31 cellular contexts compared by ENCODE assay signal in the genomic region with DNA sequence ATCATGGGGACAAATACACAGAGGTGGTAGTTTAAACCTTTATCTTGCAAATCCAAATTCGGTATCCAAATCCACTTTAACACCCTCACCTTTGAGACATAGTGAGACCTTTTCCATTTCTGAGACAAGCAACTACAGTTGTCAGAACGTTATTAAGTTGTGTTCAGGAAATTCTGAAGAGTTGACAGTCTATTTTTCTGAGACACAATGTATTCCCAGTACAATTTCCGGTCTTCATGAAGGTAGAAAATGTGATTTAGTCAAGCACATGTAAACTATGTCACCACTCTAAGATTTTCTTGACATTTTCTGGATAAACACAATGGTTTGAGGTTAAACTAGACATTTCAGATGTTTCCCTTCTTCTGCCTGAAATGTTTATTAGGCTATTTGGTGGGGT. TPM values are rescaled to one million over a fixed set of nuclear protein-coding genes. Genes with fewer than 3 reads are reported as not detected.
"Had no signal": no experiment of that assay in that cellular context is flagged by ENCODE, and none has a peak within 500 bp of the region (broad histone marks: within the 10 kb centered on the region; RNA-seq: fewer than 3 reads in every experiment).

No MANE protein-coding gene starts in this region.

- H3K27me3 Mint-ChIP-seq: activated CD4-positive, alpha-beta memory T cell treated with anti-CD3 and anti-CD28 coated beads for 36 hours; activated CD4-positive, alpha-beta T cell treated with anti-CD3 and anti-CD28 coated beads for 36 hours; activated CD4-positive, alpha-beta T cell treated with anti-CD3 and anti-CD28 coated beads, Interleukin-2, amount 10 ng/mL, durations not matched to agents 24 days and 14 days; activated CD8-positive, alpha-beta memory T cell treated with anti-CD3 and anti-CD28 coated beads, Interleukin-2, amount 10 ng/mL, durations not matched to agents 7 days and 5 days; activated naive CD4-positive, alpha-beta T cell treated with anti-CD3 and anti-CD28 coated beads, Interleukin-2, amount 10 ng/mL, durations not matched to agents 7 days and 5 days; activated naive CD8-positive, alpha-beta T cell treated with anti-CD3 and anti-CD28 coated beads, Interleukin-2, amount 10 ng/mL, durations not matched to agents 7 days and 5 days; central memory CD8-positive, alpha-beta T cell; dendritic cell treated with granulocyte-macrophage colony-stimulating factor and Interleukin-4, amounts not matched to agents 40 ng/mL and 50 ng/mL, for 4 days had no signal

- H3K27ac Mint-ChIP-seq: activated CD4-positive, alpha-beta memory T cell treated with anti-CD3 and anti-CD28 coated beads for 36 hours; activated CD4-positive, alpha-beta T cell treated with anti-CD3 and anti-CD28 coated beads for 36 hours; activated CD4-positive, alpha-beta T cell treated with anti-CD3 and anti-CD28 coated beads, Interleukin-2, amount 10 ng/mL, durations not matched to agents 24 days and 14 days; activated CD8-positive, alpha-beta memory T cell treated with anti-CD3 and anti-CD28 coated beads, Interleukin-2, amount 10 ng/mL, durations not matched to agents 7 days and 5 days; activated CD8-positive, alpha-beta T cell treated with anti-CD3 and anti-CD28 coated beads, Interleukin-2, amount 10 ng/mL, durations not matched to agents 7 days and 5 days; activated naive CD4-positive, alpha-beta T cell treated with anti-CD3 and anti-CD28 coated beads, Interleukin-2, amount 10 ng/mL, durations not matched to agents 7 days and 5 days; activated naive CD4-positive, alpha-beta T cell treated with anti-CD3 and anti-CD28 coated beads, Interleukin-2, amount 50 U/mL, for 72 hours; activated naive CD8-positive, alpha-beta T cell treated with anti-CD3 and anti-CD28 coated beads, Interleukin-2, amount 10 ng/mL, durations not matched to agents 7 days and 5 days; dendritic cell treated with granulocyte-macrophage colony-stimulating factor and Interleukin-4, amounts not matched to agents 40 ng/mL and 50 ng/mL, for 4 days; endodermal cell had no signal

- H3K4me3 Mint-ChIP-seq: activated CD4-positive, alpha-beta memory T cell treated with anti-CD3 and anti-CD28 coated beads for 36 hours; activated CD4-positive, alpha-beta T cell treated with anti-CD3 and anti-CD28 coated beads for 36 hours; activated CD4-positive, alpha-beta T cell treated with anti-CD3 and anti-CD28 coated beads, Interleukin-2, amount 10 ng/mL, durations not matched to agents 24 days and 14 days; activated CD8-positive, alpha-beta memory T cell treated with anti-CD3 and anti-CD28 coated beads, Interleukin-2, amount 10 ng/mL, durations not matched to agents 7 days and 5 days; activated CD8-positive, alpha-beta T cell treated with anti-CD3 and anti-CD28 coated beads, Interleukin-2, amount 10 ng/mL, durations not matched to agents 7 days and 5 days; activated naive CD4-positive, alpha-beta T cell treated with anti-CD3 and anti-CD28 coated beads, Interleukin-2, amount 10 ng/mL, durations not matched to agents 7 days and 5 days; activated naive CD8-positive, alpha-beta T cell treated with anti-CD3 and anti-CD28 coated beads, Interleukin-2, amount 10 ng/mL, durations not matched to agents 7 days and 5 days; central memory CD8-positive, alpha-beta T cell; dendritic cell treated with granulocyte-macrophage colony-stimulating factor and Interleukin-4, amounts not matched to agents 40 ng/mL and 50 ng/mL, for 4 days; endodermal cell had no signal

- H3K27ac ChIP-seq: ascending aorta, brain microvascular endothelial cell, coronary artery, dorsolateral prefrontal cortex, gastrocnemius medialis had no signal

- H3K9me3 Mint-ChIP-seq: activated CD4-positive, alpha-beta memory T cell treated with anti-CD3 and anti-CD28 coated beads for 36 hours; activated CD4-positive, alpha-beta T cell treated with anti-CD3 and anti-CD28 coated beads, Interleukin-2, amount 10 ng/mL, durations not matched to agents 24 days and 14 days; activated naive CD4-positive, alpha-beta T cell treated with anti-CD3 and anti-CD28 coated beads, Interleukin-2, amount 10 ng/mL, durations not matched to agents 7 days and 5 days; activated naive CD8-positive, alpha-beta T cell treated with anti-CD3 and anti-CD28 coated beads, Interleukin-2, amount 10 ng/mL, durations not matched to agents 7 days and 5 days; dendritic cell treated with granulocyte-macrophage colony-stimulating factor and Interleukin-4, amounts not matched to agents 40 ng/mL and 50 ng/mL, for 4 days; endodermal cell had no signal

- DNase-seq: activated CD4-positive, alpha-beta memory T cell treated with anti-CD3 and anti-CD28 coated beads for 36 hours; activated CD4-positive, alpha-beta T cell treated with anti-CD3 and anti-CD28 coated beads for 36 hours; activated CD4-positive, alpha-beta T cell treated with anti-CD3 and anti-CD28 coated beads, Interleukin-2, amount 10 ng/mL, durations not matched to agents 24 days and 14 days; activated CD4-positive, CD25-positive, alpha-beta regulatory T cell; activated CD4-positive, CD25-positive, alpha-beta regulatory T cell treated with anti-CD3 and anti-CD28 coated beads, Interleukin-2, amount 50 U/mL, for 72 hours; activated CD8-positive, alpha-beta memory T cell treated with anti-CD3 and anti-CD28 coated beads, Interleukin-2, amount 10 ng/mL, durations not matched to agents 7 days and 5 days; activated CD8-positive, alpha-beta memory T cell treated with anti-CD3 and anti-CD28 coated beads, Interleukin-2, amount 50 U/mL, for 4 hours; activated CD8-positive, alpha-beta T cell treated with anti-CD3 and anti-CD28 coated beads, Interleukin-2, amount 10 ng/mL, durations not matched to agents 7 days and 5 days; activated gamma-delta T cell; activated naive CD4-positive, alpha-beta T cell; activated naive CD4-positive, alpha-beta T cell treated with anti-CD3 and anti-CD28 coated beads, Interleukin-2, amount 10 ng/mL, durations not matched to agents 7 days and 5 days; activated naive CD8-positive, alpha-beta T cell treated with anti-CD3 and anti-CD28 coated beads, Interleukin-2, amount 10 ng/mL, durations not matched to agents 7 days and 5 days; activated T-cell treated with anti-CD3 and anti-CD28 coated beads, Interleukin-2, amount 50 U/mL, for 1 hour; activated T-cell treated with anti-CD3 and anti-CD28 coated beads, Interleukin-2, amount 50 U/mL, for 48 hours; brain microvascular endothelial cell; dorsolateral prefrontal cortex; effector memory CD4-positive, alpha-beta T cell; endodermal cell; foreskin fibroblast; gastrocnemius medialis; glutamatergic neuron; T-helper 2 cell had no signal

- ATAC-seq: activated CD4-positive, alpha-beta T cell treated with anti-CD3 and anti-CD28 coated beads for 36 hours; activated CD8-positive, alpha-beta memory T cell treated with anti-CD3 and anti-CD28 coated beads, Interleukin-2, amount 10 ng/mL, durations not matched to agents 7 days and 5 days; activated CD8-positive, alpha-beta T cell treated with anti-CD3 and anti-CD28 coated beads, Interleukin-2, amount 10 ng/mL, durations not matched to agents 7 days and 5 days; activated naive CD4-positive, alpha-beta T cell treated with anti-CD3 and anti-CD28 coated beads, Interleukin-2, amount 50 U/mL, for 72 hours; esophagus mucosa; gastrocnemius medialis had no signal

- H3K9me3 ChIP-seq: ascending aorta, gastrocnemius medialis had no signal

- H3K4me1 ChIP-seq: ascending aorta, gastrocnemius medialis had no signal

- H3K36me3 ChIP-seq: ascending aorta, brain microvascular endothelial cell, gastrocnemius medialis had no signal

- H3K27me3 ChIP-seq: ascending aorta, brain microvascular endothelial cell, gastrocnemius medialis had no signal

- H3K36me3 Mint-ChIP-seq: activated CD4-positive, alpha-beta memory T cell treated with anti-CD3 and anti-CD28 coated beads for 36 hours; activated CD8-positive, alpha-beta memory T cell treated with anti-CD3 and anti-CD28 coated beads, Interleukin-2, amount 10 ng/mL, durations not matched to agents 7 days and 5 days; activated naive CD4-positive, alpha-beta T cell treated with anti-CD3 and anti-CD28 coated beads, Interleukin-2, amount 10 ng/mL, durations not matched to agents 7 days and 5 days; activated naive CD4-positive, alpha-beta T cell treated with anti-CD3 and anti-CD28 coated beads, Interleukin-2, amount 50 U/mL, for 72 hours; activated naive CD8-positive, alpha-beta T cell treated with anti-CD3 and anti-CD28 coated beads, Interleukin-2, amount 10 ng/mL, durations not matched to agents 7 days and 5 days had no signal

- FAIRE-seq: bronchial epithelial cell had no signal

- H3K4me1 Mint-ChIP-seq: activated CD4-positive, alpha-beta T cell treated with anti-CD3 and anti-CD28 coated beads for 36 hours; activated CD4-positive, alpha-beta T cell treated with anti-CD3 and anti-CD28 coated beads, Interleukin-2, amount 10 ng/mL, durations not matched to agents 24 days and 14 days; activated CD8-positive, alpha-beta memory T cell treated with anti-CD3 and anti-CD28 coated beads, Interleukin-2, amount 10 ng/mL, durations not matched to agents 7 days and 5 days; activated naive CD4-positive, alpha-beta T cell treated with anti-CD3 and anti-CD28 coated beads, Interleukin-2, amount 10 ng/mL, durations not matched to agents 7 days and 5 days; activated naive CD8-positive, alpha-beta T cell treated with anti-CD3 and anti-CD28 coated beads, Interleukin-2, amount 10 ng/mL, durations not matched to agents 7 days and 5 days; central memory CD8-positive, alpha-beta T cell; endodermal cell had no signal

- H3K4me3 ChIP-seq: ascending aorta, coronary artery, dorsolateral prefrontal cortex, gastrocnemius medialis had no signal

RNA-seq across cellular contexts. Expression of a gene that starts 10.8 kb away (rescaled TPM):
- total RNA-seq: activated CD4-positive, alpha-beta memory T cell treated with anti-CD3 and anti-CD28 coated beads for 36 hours; activated CD4-positive, alpha-beta T cell treated with anti-CD3 and anti-CD28 coated beads for 36 hours; activated CD4-positive, alpha-beta T cell treated with anti-CD3 and anti-CD28 coated beads, Interleukin-2, amount 10 ng/mL, durations not matched to agents 24 days and 14 days; activated CD8-positive, alpha-beta memory T cell treated with anti-CD3 and anti-CD28 coated beads for 36 hours; activated CD8-positive, alpha-beta memory T cell treated with anti-CD3 and anti-CD28 coated beads, Interleukin-2, amount 10 ng/mL, durations not matched to agents 7 days and 5 days; activated CD8-positive, alpha-beta T cell treated with anti-CD3 and anti-CD28 coated beads, Interleukin-2, amount 10 ng/mL, durations not matched to agents 7 days and 5 days; activated naive CD8-positive, alpha-beta T cell treated with anti-CD3 and anti-CD28 coated beads, Interleukin-2, amount 10 ng/mL, durations not matched to agents 7 days and 5 days; T-helper 1 cell treated with Interleukin-12 subunit alpha and Interleukin-12 subunit beta and Interleukin-4 antibody, amounts not matched to agents 30 ng/mL and 1 ng/mL, for 36 hours had no signal
